In the genomic region with DNA sequence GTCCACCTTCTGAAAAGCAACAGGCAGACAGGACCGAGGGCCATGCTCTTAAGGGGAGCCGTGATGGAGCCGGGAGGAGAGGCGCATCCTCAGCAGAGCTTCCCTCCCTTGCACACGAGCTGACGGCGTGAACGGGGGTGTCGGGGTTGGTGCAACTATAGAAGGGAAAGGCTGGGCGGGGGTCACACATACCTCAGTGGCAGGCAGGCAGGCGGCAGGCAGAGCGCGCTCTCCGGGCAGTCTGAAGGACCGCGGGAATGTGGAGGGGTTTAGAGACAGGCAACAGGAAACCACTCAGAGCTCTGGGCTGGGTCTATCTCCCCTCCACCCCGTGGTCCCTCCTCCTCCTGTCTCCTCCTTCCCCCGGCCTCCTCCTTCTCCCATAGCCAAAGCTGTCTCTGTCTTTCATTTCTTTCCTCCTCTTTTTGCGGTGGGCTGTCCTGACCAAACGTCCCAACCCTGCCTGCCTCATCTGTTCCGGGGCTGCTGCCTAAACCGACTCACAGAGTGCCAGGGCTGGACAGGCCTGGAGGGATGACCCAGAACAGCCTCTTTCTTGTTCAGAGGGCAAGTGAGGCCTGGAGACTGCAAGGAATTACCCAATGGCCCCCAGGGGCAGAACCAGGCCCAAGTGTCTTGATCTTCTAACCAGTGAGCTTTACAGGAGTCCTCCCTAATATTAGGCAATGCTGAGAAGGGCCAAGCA, we compare ENCODE assay signal across 9 cellular contexts. TPM values are rescaled to one million over a fixed set of nuclear protein-coding genes. Genes with fewer than 3 reads are reported as not detected.
A peak's percentile ranks its signal among the peaks of the same experiment; 100 is the strongest.
DNase-seq lines count a peak whose midpoint lies in the region; ATAC-seq and TF ChIP-seq lines count a peak whose summit lies in the region.
"Had no signal": no experiment of that assay in that cellular context is flagged by ENCODE, and none has a peak within 500 bp of the region (broad histone marks: within the 10 kb centered on the region; RNA-seq: fewer than 3 reads in every experiment).

A gene with protein sequence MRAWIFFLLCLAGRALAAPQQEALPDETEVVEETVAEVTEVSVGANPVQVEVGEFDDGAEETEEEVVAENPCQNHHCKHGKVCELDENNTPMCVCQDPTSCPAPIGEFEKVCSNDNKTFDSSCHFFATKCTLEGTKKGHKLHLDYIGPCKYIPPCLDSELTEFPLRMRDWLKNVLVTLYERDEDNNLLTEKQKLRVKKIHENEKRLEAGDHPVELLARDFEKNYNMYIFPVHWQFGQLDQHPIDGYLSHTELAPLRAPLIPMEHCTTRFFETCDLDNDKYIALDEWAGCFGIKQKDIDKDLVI (minus strand): TSS at position 243 of the 706 bp plus-strand sequence. CDS start 10,727 bp downstream, outside the sequence.

- no peaks in the 10 kb centered on the region for H3K36me3 ChIP-seq in effector memory CD4-positive, alpha-beta T cell (ENCODE audit: control insufficient read depth, insufficient read depth, low read length)
- H3K36me3 ChIP-seq in stomach smooth muscle (ENCODE audit: control insufficient read depth in 2 of 2, insufficient read depth in 2 of 2, low read length in 2 of 2): no peaks in the 10 kb centered on the region

- no peak within 1 kb of the TSS for H3K27ac Mint-ChIP-seq in activated naive CD4-positive, alpha-beta T cell treated with anti-CD3 and anti-CD28 coated beads, Interleukin-2, amount 50 U/mL, for 24 hours

- no peak within 1 kb of the TSS for H3K27ac ChIP-seq in effector memory CD4-positive, alpha-beta T cell (ENCODE audit: insufficient read depth, low read length, poor library complexity, severe bottlenecking)
- peak within 1 kb of the TSS; percentile 78 for H3K27ac ChIP-seq in stomach smooth muscle (ENCODE audit: low read length)

- H3K4me3 ChIP-seq in effector memory CD4-positive, alpha-beta T cell (ENCODE audit: insufficient read depth, low read depth, low read length, poor library complexity, severe bottlenecking): peak within 1 kb of the TSS; percentile 17
- H3K4me3 ChIP-seq in lower leg skin (ENCODE audit: low read depth, poor library complexity, severe bottlenecking): peak within 1 kb of the TSS; percentile 56
- H3K4me3 ChIP-seq in stomach smooth muscle (ENCODE audit: low read length in 2 of 2): peak within 1 kb of the TSS; percentile 79 to 81

- H3K9me3 Mint-ChIP-seq in activated naive CD4-positive, alpha-beta T cell treated with anti-CD3 and anti-CD28 coated beads, Interleukin-2, amount 50 U/mL, for 24 hours: no peaks in the 10 kb centered on the region

- ATAC-seq in HG03039 (IDR thresholded peaks at IDR 0.05; ENCODE audit: unreplicated experiment): peak; percentile 80
- ATAC-seq: HCT116 had no signal

- peaks cover 13% of the 10 kb centered on the region for H3K27me3 ChIP-seq in effector memory CD4-positive, alpha-beta T cell (replicated peaks; ENCODE audit: control insufficient read depth, insufficient read depth, low read length, poor library complexity, severe bottlenecking)
- peaks cover 0 to 4% of the 10 kb centered on the region in 2 donors for H3K27me3 ChIP-seq in stomach smooth muscle (ENCODE audit: control insufficient read depth in 1 of 2, insufficient read depth in 2 of 2, low read length in 2 of 2)

- peak within 1 kb of the TSS; percentile 51 for H3K4me3 Mint-ChIP-seq in activated naive CD4-positive, alpha-beta T cell treated with anti-CD3 and anti-CD28 coated beads, Interleukin-2, amount 50 U/mL, for 24 hours

- H3K4me1 ChIP-seq in effector memory CD4-positive, alpha-beta T cell (ENCODE audit: control insufficient read depth, insufficient read depth, low read length, poor library complexity, severe bottlenecking): no peaks in the 10 kb centered on the region
- H3K4me1 ChIP-seq in stomach smooth muscle (ENCODE audit: control insufficient read depth, insufficient read depth, low read length): peaks cover 31% of the 10 kb centered on the region

- WGBS in lower leg skin, 2 donors: 1 to 3% methylated on average over 22 of the region's 22 CpGs

- TF ChIP-seq CTCF in lower leg skin (IDR thresholded peaks at IDR 0.05): no peak

- peaks cover 12% of the 10 kb centered on the region for H3K4me1 Mint-ChIP-seq in activated naive CD4-positive, alpha-beta T cell treated with anti-CD3 and anti-CD28 coated beads, Interleukin-2, amount 50 U/mL, for 24 hours

- peaks cover 16% of the 10 kb centered on the region for H3K27me3 Mint-ChIP-seq in activated naive CD4-positive, alpha-beta T cell treated with anti-CD3 and anti-CD28 coated beads, Interleukin-2, amount 50 U/mL, for 24 hours

- no peaks in the 10 kb centered on the region for H3K9me3 ChIP-seq in effector memory CD4-positive, alpha-beta T cell (ENCODE audit: control insufficient read depth, low read length)
- no peaks in the 10 kb centered on the region for H3K9me3 ChIP-seq in stomach smooth muscle (ENCODE audit: control insufficient read depth in 2 of 2, low read length in 2 of 2)

- DNase-seq in activated naive CD4-positive, alpha-beta T cell treated with Interleukin-2 at 50 U/mL for 16 hours: no peak
- peak; percentile 97 for DNase-seq in RPMI7951 (ENCODE audit: low read depth)
- no peak for DNase-seq in effector memory CD4-positive, alpha-beta T cell
- peak; percentile 88 to 95 for DNase-seq in lower leg skin (ENCODE audit: low spot score in 2 of 2)
- DNase-seq in GF-D8 (lab: John Stamatoyannopoulos, UW): no peak

- no peaks in the 10 kb centered on the region for H3K36me3 Mint-ChIP-seq in activated naive CD4-positive, alpha-beta T cell treated with anti-CD3 and anti-CD28 coated beads, Interleukin-2, amount 50 U/mL, for 24 hours

- intact Hi-C loops in lower leg skin (cut with DNase I; ENCODE audit: low total_unique reads): no loop called here

- TF ChIP-seq POLR2A in lower leg skin (IDR thresholded peaks at IDR 0.05): peak in 1 of 2 donors; percentile 40

- peak within 1 kb of the TSS; percentile 71 to 80 for H3K9ac ChIP-seq in stomach smooth muscle (ENCODE audit: low read length in 2 of 2)

RNA-seq across cellular contexts. Expression of the gene that starts here (rescaled TPM):
- 2,339 and 3,437 TPM in 2 replicates for total RNA-seq in RPMI7951 (2014; rRNA removed; shearing (Covaris generic))
- 100 to 1,000 TPM; 133 to 494 (median 213) TPM for total RNA-seq in lower leg skin

Comparison
In these comparisons a context has a peak if more than half of its experiments do, and no peak if none do; other contexts are left out.
1. DNase-seq: peak in RPMI7951 (single experiment) and lower leg skin (2 of 2); none in activated naive CD4-positive, alpha-beta T cell treated with Interleukin-2 at 50 U/mL for 16 hours (single experiment), effector memory CD4-positive, alpha-beta T cell (0 of 3) and GF-D8 (single experiment).
2. H3K4me3 ChIP-seq: peak in every context shown above with its lines; median percentile 80 in stomach smooth muscle; 56 in lower leg skin; 17 in effector memory CD4-positive, alpha-beta T cell.